ENCODE assay signal across 1 cellular context in genomic region chr21:36319767-36320420, GRCh38.
TF ChIP-seq lines count a peak whose summit lies in the region.

Gene MORC3 (plus strand): TSS chr21:36320197. CDS start chr21:36320265, 68 bp downstream.

TF ChIP-seq in K562, 482 proteins besides CTCF, POLR2A, EP300 and RAD21 (continued from another document and continues in another):
- TF ChIP-seq FOXP4 (CRISPR knock-in tag; IDR thresholded peaks at IDR 0.05; ENCODE audit: borderline replicate concordance) (0 out of 2 replicates have a peak, but pooled peaks have one; percentile 35), HEY1 (CRISPR knock-in tag; IDR thresholded peaks at IDR 0.05; ENCODE audit: borderline replicate concordance) (no peak), HINFP (tag; conservative IDR thresholded peaks at IDR 0.05; ENCODE audit: low read depth) (no peak), RBBP5 (IDR thresholded peaks at IDR 0.05; ENCODE audit: borderline replicate concordance, insufficient read depth, low read length, poor library complexity, severe bottlenecking) (peak; percentile 72), GTF2E2 (tag; IDR thresholded peaks at IDR 0.05) (peak; percentile 97), ZNF436 (CRISPR knock-in tag; IDR thresholded peaks at IDR 0.05) (no peak), MCM7 (IDR thresholded peaks at IDR 0.05) (no peak), ATF7 (IDR thresholded peaks at IDR 0.05) (peak; percentile 76), TAF15 (IDR thresholded peaks at IDR 0.05; ENCODE audit: low read depth, low read length) (no peak), KAT2B (IDR thresholded peaks at IDR 0.05; ENCODE audit: low read depth, low read length) (no peak), NEUROD1 (IDR thresholded peaks at IDR 0.05; ENCODE audit: borderline replicate concordance, low read depth, low read length, partially characterized antibody) (peak; percentile 92), PURB (CRISPR knock-in tag; IDR thresholded peaks at IDR 0.05; ENCODE audit: low read depth) (no peak), MIER1 (IDR thresholded peaks at IDR 0.05; ENCODE audit: low read depth) (no peak), BMI1 (IDR thresholded peaks at IDR 0.05; ENCODE audit: low read length) (no peak), SRSF3 (IDR thresholded peaks at IDR 0.05; ENCODE audit: insufficient read depth, low read length) (no peak), HDAC2 (IDR thresholded peaks at IDR 0.05) (0 out of 2 replicates have a peak, but pooled peaks have one; percentile 8), RBM14 (IDR thresholded peaks at IDR 0.05; ENCODE audit: borderline replicate concordance, insufficient read depth, low read depth, low read length) (no peak), SP1 (CRISPR knock-in tag; IDR thresholded peaks at IDR 0.05) (peak; percentile 98), STAT6 (CRISPR knock-in tag; IDR thresholded peaks at IDR 0.05) (0 out of 2 replicates have a peak, but pooled peaks have one; percentile 40), ZKSCAN8 (CRISPR knock-in tag; IDR thresholded peaks at IDR 0.05) (no peak), ASH1L (IDR thresholded peaks at IDR 0.05; ENCODE audit: borderline replicate concordance, low read depth, partially characterized antibody) (no peak), HOXB6 (CRISPR knock-in tag; IDR thresholded peaks at IDR 0.05; ENCODE audit: borderline replicate concordance) (no peak), TEAD4 (IDR thresholded peaks at IDR 0.05; ENCODE audit: low read length) (0 out of 2 replicates have a peak, but pooled peaks have one; percentile 36), TEAD4 (CRISPR knock-in tag; IDR thresholded peaks at IDR 0.05; ENCODE audit: borderline replicate concordance) (no peak), ESRRA (IDR thresholded peaks at IDR 0.05; ENCODE audit: borderline replicate concordance, low read depth) (peak; percentile 36; the same call in 1 of the 2 replicates), SMAD4 (CRISPR knock-in tag; conservative IDR thresholded peaks at IDR 0.05) (0 out of 2 replicates have a peak, but pooled peaks have one; percentile 60), TFAP4 (CRISPR knock-in tag; IDR thresholded peaks at IDR 0.05; ENCODE audit: borderline replicate concordance) (peak; percentile 98), ZNF431 (CRISPR knock-in tag; IDR thresholded peaks at IDR 0.05) (no peak), TCF7 (IDR thresholded peaks at IDR 0.05; ENCODE audit: borderline replicate concordance) (peak; percentile 78; the same call in 1 of the 2 replicates), BRCA1 (IDR thresholded peaks at IDR 0.05) (no peak), BRCA1 (CRISPR knock-in tag; IDR thresholded peaks at IDR 0.05) (no peak), FOXK1 (CRISPR knock-in tag; IDR thresholded peaks at IDR 0.05; ENCODE audit: borderline replicate concordance) (no peak), SMARCA4 (IDR thresholded peaks at IDR 0.05) (0 out of 2 replicates have a peak, but pooled peaks have one; percentile 7), SAFB2 (IDR thresholded peaks at IDR 0.05; ENCODE audit: borderline replicate concordance, low read depth, low read length, severe bottlenecking) (no peak), TFE3 (CRISPR knock-in tag; IDR thresholded peaks at IDR 0.05) (no peak), SNRNP70 (optimal IDR thresholded peaks at IDR 0.05; ENCODE audit: low read depth, low read length) (no peak), CREM (IDR thresholded peaks at IDR 0.05; ENCODE audit: low read depth) (peak; percentile 67), HNRNPLL (IDR thresholded peaks at IDR 0.05; ENCODE audit: low read depth, low read length, poor library complexity, severe bottlenecking) (peak; percentile 74), E2F6 (IDR thresholded peaks at IDR 0.05; ENCODE audit: borderline replicate concordance in 1 of 2, extremely low read depth in 1 of 2, insufficient read depth in 1 of 2, insufficient read length in 1 of 2, low read depth in 1 of 2, low read length in 1 of 2, poor library complexity in 1 of 2, severe bottlenecking in 1 of 2) (peak; percentile 81 to 96), SUPT5H (IDR thresholded peaks at IDR 0.05) (peak; percentile 88), CBX5 (IDR thresholded peaks at IDR 0.05; ENCODE audit: borderline replicate concordance, low read depth) (no peak), HNRNPUL1 (IDR thresholded peaks at IDR 0.05; ENCODE audit: low read length) (no peak), FOXP1 (CRISPR knock-in tag; IDR thresholded peaks at IDR 0.05) (peak; percentile 69), NR4A1 (CRISPR knock-in tag; IDR thresholded peaks at IDR 0.05) (no peak), NR4A1 (tag; IDR thresholded peaks at IDR 0.05) (no peak), NR2C2 (CRISPR knock-in tag; IDR thresholded peaks at IDR 0.05) (no peak), NR2C2 (tag; IDR thresholded peaks at IDR 0.05) (peak; percentile 58; the same call in 1 of the 2 replicates), ATF2 (CRISPR knock-in tag; IDR thresholded peaks at IDR 0.05) (no peak), FOXK2 (conservative IDR thresholded peaks at IDR 0.05 in 1 of 2, IDR thresholded peaks at IDR 0.05 in 1 of 2; ENCODE audit: low read depth in 2 of 2) (peak in 1 of 2 experiments; percentile 8; a peak in 1 of 4 replicates), ZNF384 (IDR thresholded peaks at IDR 0.05; ENCODE audit: low read depth, low read length) (peak; percentile 1; the same call in 1 of the 2 replicates), GTF2A2 (tag; IDR thresholded peaks at IDR 0.05) (no peak), RFX5 (IDR thresholded peaks at IDR 0.05; ENCODE audit: low read depth, low read length) (no peak), FOXM1 (IDR thresholded peaks at IDR 0.05; ENCODE audit: low read depth) (no peak), FOXM1 (CRISPR knock-in tag; IDR thresholded peaks at IDR 0.05; ENCODE audit: low read depth) (no peak), CREB1 (IDR thresholded peaks at IDR 0.05) (0 out of 2 replicates have a peak, but pooled peaks have one; percentile 59), CREB1 (CRISPR knock-in tag; IDR thresholded peaks at IDR 0.05) (peak; percentile 67), NR2F6 (CRISPR knock-in tag; IDR thresholded peaks at IDR 0.05) (no peak), MAFK (IDR thresholded peaks at IDR 0.05; ENCODE audit: low read length) (0 out of 2 replicates have a peak, but pooled peaks have one; percentile 9), HDAC6 (IDR thresholded peaks at IDR 0.05; ENCODE audit: low read depth, low read length) (0 out of 2 replicates have a peak, but pooled peaks have one; percentile 50), ZBTB34 (CRISPR knock-in tag; IDR thresholded peaks at IDR 0.05) (no peak), FIP1L1 (IDR thresholded peaks at IDR 0.05; ENCODE audit: low read depth, low read length, poor library complexity, severe bottlenecking) (peak; percentile 85), SIRT6 (IDR thresholded peaks at IDR 0.05; ENCODE audit: low read depth, low read length) (no peak), KDM2B (CRISPR knock-in tag; IDR thresholded peaks at IDR 0.05) (no peak), ZNF354B (CRISPR knock-in tag; IDR thresholded peaks at IDR 0.05) (no peak), EP400 (IDR thresholded peaks at IDR 0.05) (no peak; the same call in 1 of the 2 replicates), HMGN3 (IDR thresholded peaks at IDR 0.05; ENCODE audit: borderline replicate concordance, extremely low read depth, insufficient read length, low read depth, low read length) (peak; percentile 86), SP2 (IDR thresholded peaks at IDR 0.05; ENCODE audit: extremely low read depth, low read depth, low read length, poor library complexity, severe bottlenecking) (peak; percentile 36), GATA2 (CRISPR knock-in tag; IDR thresholded peaks at IDR 0.05) (no peak), ARID1B (IDR thresholded peaks at IDR 0.05) (no peak)
